Comparison of ENCODE assay signal across 1 cellular context in genomic region chr4:75708218-75708691, GRCh38.
TF ChIP-seq lines count a peak whose summit lies in the region.

No MANE protein-coding gene starts in this region.

TF ChIP-seq in GM23338, 12 proteins besides CTCF, POLR2A, EP300 and RAD21 (continued from another document):
- TF ChIP-seq REST (IDR thresholded peaks at IDR 0.05; ENCODE audit: unreplicated experiment) (no peak), ZNF114 (CRISPR knock-in tag; IDR thresholded peaks at IDR 0.05) (no peak), STAT1 (IDR thresholded peaks at IDR 0.05; ENCODE audit: unreplicated experiment) (no peak), EZH2phosphoT487 (IDR thresholded peaks at IDR 0.05; ENCODE audit: unreplicated experiment) (no peak), NANOG (IDR thresholded peaks at IDR 0.05; ENCODE audit: borderline replicate concordance) (no peak), ZNF331 (CRISPR knock-in tag; IDR thresholded peaks at IDR 0.05; ENCODE audit: low read depth) (no peak), CREB1 (CRISPR knock-in tag; IDR thresholded peaks at IDR 0.05; ENCODE audit: low read depth) (no peak)
